15 cellular contexts compared by ENCODE assay signal in genomic region chr6:119331676-119332286, GRCh38. TPM values are rescaled to one million over a fixed set of nuclear protein-coding genes. Genes with fewer than 3 reads are reported as not detected.
DNase-seq lines count a peak whose midpoint lies in the region; ATAC-seq, FAIRE-seq and TF ChIP-seq lines count a peak whose summit lies in the region.
"Had no signal": no experiment of that assay in that cellular context is flagged by ENCODE, and none has a peak within 500 bp of the region (broad histone marks: within the 10 kb centered on the region; RNA-seq: fewer than 3 reads in every experiment).

No MANE protein-coding gene starts in this region.

- H3K9me3 Mint-ChIP-seq in activated CD8-positive, alpha-beta T cell treated with anti-CD3 and anti-CD28 coated beads, Interleukin-2, amount 10 ng/mL, durations not matched to agents 7 days and 5 days (ENCODE audit: insufficient read depth): no peaks in the 10 kb centered on the region
- no peaks in the 10 kb centered on the region for H3K9me3 Mint-ChIP-seq in activated T-helper 2 cell treated with anti-CD3 and anti-CD28 coated beads, Interferon-gamma antibody, Interleukin-2, Interleukin-4, amounts not matched to agents 10 μg/mL and 5 μg/mL and 100 μg/mL, durations not matched to agents 14 hours and 24 hours and 36 hours

- no peaks in the 10 kb centered on the region for H3K27me3 Mint-ChIP-seq in activated CD8-positive, alpha-beta T cell treated with anti-CD3 and anti-CD28 coated beads, Interleukin-2, amount 10 ng/mL, durations not matched to agents 7 days and 5 days (ENCODE audit: low read depth)
- H3K27me3 Mint-ChIP-seq in activated T-helper 2 cell treated with anti-CD3 and anti-CD28 coated beads, Interferon-gamma antibody, Interleukin-2, Interleukin-4, amounts not matched to agents 10 μg/mL and 5 μg/mL and 100 μg/mL, durations not matched to agents 14 hours and 24 hours and 36 hours (ENCODE audit: low read depth): no peaks in the 10 kb centered on the region

- no peak overlapping the region for H3K27ac ChIP-seq in pancreas
- H3K27ac ChIP-seq: C4-2B had no signal

- peaks cover 31% of the 10 kb centered on the region for H3K4me1 ChIP-seq in BE2C
- H3K4me1 ChIP-seq in pancreas: peaks cover 0 to 27% (median 20%) of the 10 kb centered on the region in 3 donors

- peak; percentile 41 for ATAC-seq in HG03442 (IDR thresholded peaks at IDR 0.05; ENCODE audit: unreplicated experiment)
- ATAC-seq in activated CD8-positive, alpha-beta T cell treated with anti-CD3 and anti-CD28 coated beads, Interleukin-2, amount 10 ng/mL, durations not matched to agents 7 days and 5 days: peak; percentile 57
- ATAC-seq in pancreas: no peak
- ATAC-seq: HCT116 had no signal

- H3K4me3 Mint-ChIP-seq in activated CD8-positive, alpha-beta T cell treated with anti-CD3 and anti-CD28 coated beads, Interleukin-2, amount 10 ng/mL, durations not matched to agents 7 days and 5 days: peak overlapping the region; percentile 27
- H3K4me3 Mint-ChIP-seq in activated T-helper 2 cell treated with anti-CD3 and anti-CD28 coated beads, Interferon-gamma antibody, Interleukin-2, Interleukin-4, amounts not matched to agents 10 μg/mL and 5 μg/mL and 100 μg/mL, durations not matched to agents 14 hours and 24 hours and 36 hours (ENCODE audit: low read depth): no peak overlapping the region

- no peak for FAIRE-seq in pancreas (lab: Jason Lieb, UNC)
- FAIRE-seq: A204.1 had no signal

- H3K4me3 ChIP-seq in BE2C (ENCODE audit: low read depth, low read length) (no peak overlapping the region), pancreas (no peak overlapping the region)

- H3K27me3 ChIP-seq in BE2C: no peaks in the 10 kb centered on the region
- H3K27me3 ChIP-seq in pancreas: no peaks in the 10 kb centered on the region

- CTCF ChIA-PET in activated CD8-positive, alpha-beta T cell treated with anti-CD3 and anti-CD28 coated beads, Interleukin-2, amount 10 ng/mL, durations not matched to agents 7 days and 5 days (lab: Charles Lee): interaction anchor here (1.3 to 1.9 kb wide), 2 partner anchors 9 to 183 kb away, joined by 4 to 5 read pairs; no protein-coding TSS in a partner anchor

- POLR2A ChIA-PET in activated CD8-positive, alpha-beta T cell treated with anti-CD3 and anti-CD28 coated beads, Interleukin-2, amount 10 ng/mL, durations not matched to agents 7 days and 5 days (lab: Charles Lee): interaction anchor here (1.1 kb wide), 1 partner anchor 18 kb away, joined by 4 read pairs; no protein-coding TSS in a partner anchor

- H3K27ac Mint-ChIP-seq in activated CD8-positive, alpha-beta T cell treated with anti-CD3 and anti-CD28 coated beads, Interleukin-2, amount 10 ng/mL, durations not matched to agents 7 days and 5 days: peak overlapping the region; percentile 81
- H3K27ac Mint-ChIP-seq in activated T-helper 2 cell treated with anti-CD3 and anti-CD28 coated beads, Interferon-gamma antibody, Interleukin-2, Interleukin-4, amounts not matched to agents 10 μg/mL and 5 μg/mL and 100 μg/mL, durations not matched to agents 14 hours and 24 hours and 36 hours: no peak overlapping the region

- intact Hi-C loops in pancreas (cut with DNase I): no loop called here
- intact Hi-C loops in activated T-helper 2 cell treated with anti-CD3 and anti-CD28 coated beads, Interferon-gamma antibody, Interleukin-2, Interleukin-4, amounts not matched to agents 10 μg/mL and 5 μg/mL and 100 μg/mL, durations not matched to agents 14 hours and 24 hours and 36 hours (cut with micrococcal nuclease): loop anchor here (2.0 kb wide), 1 partner anchor 15 kb away; no protein-coding TSS in a partner anchor

- TF ChIP-seq CTCF in BE2C (IDR thresholded peaks at IDR 0.05; ENCODE audit: low read depth, low read length) (no peak), pancreas (IDR thresholded peaks at IDR 0.05) (no peak)

- no peaks in the 10 kb centered on the region for H3K9me3 ChIP-seq in BE2C
- no peaks in the 10 kb centered on the region for H3K9me3 ChIP-seq in pancreas

- WGBS in pancreas, 2 donors: 61 to 63% methylated on average over 2 of the region's 2 CpGs

- H3K36me3 ChIP-seq in BE2C (peaks cover 47% of the 10 kb centered on the region), pancreas (no peaks in the 10 kb centered on the region)

- peaks cover 16% of the 10 kb centered on the region for H3K36me3 Mint-ChIP-seq in activated CD8-positive, alpha-beta T cell treated with anti-CD3 and anti-CD28 coated beads, Interleukin-2, amount 10 ng/mL, durations not matched to agents 7 days and 5 days (ENCODE audit: low read depth)
- peaks cover 47% of the 10 kb centered on the region for H3K36me3 Mint-ChIP-seq in activated T-helper 2 cell treated with anti-CD3 and anti-CD28 coated beads, Interferon-gamma antibody, Interleukin-2, Interleukin-4, amounts not matched to agents 10 μg/mL and 5 μg/mL and 100 μg/mL, durations not matched to agents 14 hours and 24 hours and 36 hours (ENCODE audit: low read depth)

- peaks cover 45% of the 10 kb centered on the region for H3K4me1 Mint-ChIP-seq in activated CD8-positive, alpha-beta T cell treated with anti-CD3 and anti-CD28 coated beads, Interleukin-2, amount 10 ng/mL, durations not matched to agents 7 days and 5 days (ENCODE audit: low read depth)
- H3K4me1 Mint-ChIP-seq in activated T-helper 2 cell treated with anti-CD3 and anti-CD28 coated beads, Interferon-gamma antibody, Interleukin-2, Interleukin-4, amounts not matched to agents 10 μg/mL and 5 μg/mL and 100 μg/mL, durations not matched to agents 14 hours and 24 hours and 36 hours (ENCODE audit: low read depth): peaks cover 57% of the 10 kb centered on the region

- DNase-seq in NCI-H345 (lab: John Stamatoyannopoulos, UW) (peak; percentile 30), NCI-H345 treated with DMSO at 0.1 percent for 48 hours (lab: John Stamatoyannopoulos, UW; ENCODE audit: unreplicated experiment) (no peak), BE2C (peak; percentile 33), LoVo (ENCODE audit: low spot score) (no peak), pancreas (no peak)
- DNase-seq in activated CD8-positive, alpha-beta T cell treated with anti-CD3 and anti-CD28 coated beads, Interleukin-2, amount 10 ng/mL, durations not matched to agents 7 days and 5 days: no peak
- DNase-seq in activated T-helper 2 cell treated with anti-CD3 and anti-CD28 coated beads, Interferon-gamma antibody, Interleukin-2, Interleukin-4, amounts not matched to agents 10 μg/mL and 5 μg/mL and 100 μg/mL, durations not matched to agents 14 hours and 24 hours and 36 hours (ENCODE audit: low spot score): no peak
- DNase-seq: NCI-H1092; NCI-H1694 treated with DMSO at 0.1 percent for 48 hours; NCI-H524; NK-92 treated with Interleukin-12 subunit alpha and Interleukin-12 subunit beta, amount 100 ng/mL, for 24 hours had no signal

RNA-seq across cellular contexts. Expression of gene MAN1A1, which starts 17.8 kb away (rescaled TPM):
- polyA plus RNA-seq in BE2C (2012; ENCODE audit: insufficient read depth, insufficient read length, low read depth): 45.3 TPM
- 10 to 100 TPM; 13.7 to 13.9 TPM for total RNA-seq in activated CD8-positive, alpha-beta T cell treated with anti-CD3 and anti-CD28 coated beads, Interleukin-2, amount 10 ng/mL, durations not matched to agents 7 days and 5 days
- total RNA-seq in pancreas: 10 to 100 TPM; 19.1 to 86.1 (median 35.7) TPM
- 10 to 100 TPM; 11.7 to 27.7 TPM for polyA plus RNA-seq in pancreas
- total RNA-seq in activated T-helper 2 cell treated with anti-CD3 and anti-CD28 coated beads, Interferon-gamma antibody, Interleukin-2, Interleukin-4, amounts not matched to agents 10 μg/mL and 5 μg/mL and 100 μg/mL, durations not matched to agents 14 hours and 24 hours and 36 hours: 43.8 and 45.0 TPM in 2 replicates

Comparison
In these comparisons a context has a peak if more than half of its experiments do, and no peak if none do; other contexts are left out.
1. DNase-seq: peak in NCI-H345 (single experiment) and BE2C (single experiment); none in NCI-H345 treated with DMSO at 0.1 percent for 48 hours (single experiment), activated CD8-positive, alpha-beta T cell treated with anti-CD3 and anti-CD28 coated beads, Interleukin-2, amount 10 ng/mL, durations not matched to agents 7 days and 5 days (single experiment), LoVo (single experiment), pancreas (0 of 6) and activated T-helper 2 cell treated with anti-CD3 and anti-CD28 coated beads, Interferon-gamma antibody, Interleukin-2, Interleukin-4, amounts not matched to agents 10 μg/mL and 5 μg/mL and 100 μg/mL, durations not matched to agents 14 hours and 24 hours and 36 hours (single experiment).
2. ATAC-seq: peak in HG03442 (single experiment) and activated CD8-positive, alpha-beta T cell treated with anti-CD3 and anti-CD28 coated beads, Interleukin-2, amount 10 ng/mL, durations not matched to agents 7 days and 5 days (single experiment); none in pancreas (0 of 4).